In the genomic region with DNA sequence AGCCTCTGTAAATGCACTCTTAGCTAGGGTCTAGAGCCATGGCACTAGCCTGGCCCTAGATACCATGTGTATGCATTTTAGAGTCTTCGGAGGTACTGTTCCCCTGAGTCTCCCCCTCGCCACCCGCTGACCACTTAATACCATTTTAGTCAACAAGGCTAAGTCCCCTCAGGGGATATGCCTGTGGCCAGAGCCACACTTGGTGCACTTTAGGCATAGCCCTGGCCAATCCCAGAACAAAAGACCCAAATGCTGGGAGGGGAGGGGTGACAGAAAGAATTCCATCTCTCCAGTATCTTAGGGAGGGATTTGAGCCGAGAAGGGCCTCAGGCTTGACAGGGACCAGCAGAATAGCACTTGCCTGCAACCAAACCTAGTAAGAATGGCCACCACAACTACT, we compare ENCODE assay signal across 1 cellular context.
TF ChIP-seq lines count a peak whose summit lies in the region.

No MANE protein-coding gene starts in this region.

TF ChIP-seq in H1, 55 proteins besides CTCF, POLR2A, EP300 and RAD21:
- no peak for TF ChIP-seq EZH2 (IDR thresholded peaks at IDR 0.05; ENCODE audit: low read depth, low read length, severe bottlenecking)
- no peak for TF ChIP-seq HDAC6 (IDR thresholded peaks at IDR 0.05; ENCODE audit: low read depth, low read length)
- TF ChIP-seq SIX5 (IDR thresholded peaks at IDR 0.05; ENCODE audit: low read depth, low read length), result no peak
- no peak for TF ChIP-seq SP2 (IDR thresholded peaks at IDR 0.05; ENCODE audit: low read length)
- no peak for TF ChIP-seq BACH1 (IDR thresholded peaks at IDR 0.05; ENCODE audit: low read length)
- no peak for TF ChIP-seq ZNF274 (IDR thresholded peaks at IDR 0.05; ENCODE audit: borderline replicate concordance, extremely low read depth, low read length)
- no peak for TF ChIP-seq TAF1 (IDR thresholded peaks at IDR 0.05; ENCODE audit: low read depth, low read length)
- no peak for TF ChIP-seq HDAC2 (IDR thresholded peaks at IDR 0.05; ENCODE audit: borderline replicate concordance in 1 of 2, low read depth in 2 of 2, low read length in 2 of 2)
- TF ChIP-seq, protein P1, sequence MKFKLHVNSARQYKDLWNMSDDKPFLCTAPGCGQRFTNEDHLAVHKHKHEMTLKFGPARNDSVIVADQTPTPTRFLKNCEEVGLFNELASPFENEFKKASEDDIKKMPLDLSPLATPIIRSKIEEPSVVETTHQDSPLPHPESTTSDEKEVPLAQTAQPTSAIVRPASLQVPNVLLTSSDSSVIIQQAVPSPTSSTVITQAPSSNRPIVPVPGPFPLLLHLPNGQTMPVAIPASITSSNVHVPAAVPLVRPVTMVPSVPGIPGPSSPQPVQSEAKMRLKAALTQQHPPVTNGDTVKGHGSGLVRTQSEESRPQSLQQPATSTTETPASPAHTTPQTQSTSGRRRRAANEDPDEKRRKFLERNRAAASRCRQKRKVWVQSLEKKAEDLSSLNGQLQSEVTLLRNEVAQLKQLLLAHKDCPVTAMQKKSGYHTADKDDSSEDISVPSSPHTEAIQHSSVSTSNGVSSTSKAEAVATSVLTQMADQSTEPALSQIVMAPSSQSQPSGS (IDR thresholded peaks at IDR 0.05; ENCODE audit: low read length), result no peak
- no peak for TF ChIP-seq SAP30 (IDR thresholded peaks at IDR 0.05; ENCODE audit: insufficient read depth, insufficient replicate concordance, low read length)
- TF ChIP-seq POLR2AphosphoS5 (IDR thresholded peaks at IDR 0.05; ENCODE audit: low read depth, low read length), result no peak
- no peak for TF ChIP-seq CEBPB (IDR thresholded peaks at IDR 0.05; ENCODE audit: low read depth, low read length)
- no peak for TF ChIP-seq GTF2F1 (IDR thresholded peaks at IDR 0.05; ENCODE audit: borderline replicate concordance, low read depth, low read length)
- TF ChIP-seq RNF2 (IDR thresholded peaks at IDR 0.05; ENCODE audit: borderline replicate concordance, low read depth, low read length, missing control alignments, poor library complexity, severe bottlenecking), result no peak
- no peak for TF ChIP-seq CHD7 (IDR thresholded peaks at IDR 0.05; ENCODE audit: insufficient replicate concordance, low read length)
- TF ChIP-seq RBBP5 (IDR thresholded peaks at IDR 0.05; ENCODE audit: borderline replicate concordance, low read depth, low read length), result no peak
- no peak for TF ChIP-seq TAF7 (optimal IDR thresholded peaks at IDR 0.05; ENCODE audit: borderline replicate concordance, low read depth, low read length)
- no peak for TF ChIP-seq YY1 (IDR thresholded peaks at IDR 0.05; ENCODE audit: low read depth, low read length)
